ENCODE assay signal across 16 cellular contexts in the genomic region with DNA sequence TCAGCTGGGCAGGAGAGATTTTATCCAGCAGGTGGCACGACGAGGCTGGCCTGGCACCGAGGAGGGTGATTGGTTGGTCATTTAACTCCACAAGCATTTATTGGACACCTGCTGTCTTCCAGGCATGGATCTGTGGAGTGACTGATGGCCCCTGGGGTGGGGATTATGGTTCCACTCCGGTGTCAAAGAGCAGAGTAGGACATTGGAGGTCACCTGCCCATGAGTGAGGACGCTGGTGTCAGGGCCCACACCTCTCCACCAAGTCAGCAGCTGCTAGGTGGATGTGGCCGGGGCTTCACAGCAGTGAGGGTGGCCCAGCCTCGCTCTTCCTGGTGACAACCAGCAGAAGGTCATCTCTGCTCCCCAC.
DNase-seq lines count a peak whose midpoint lies in the region; ATAC-seq and TF ChIP-seq lines count a peak whose summit lies in the region.
"Had no signal": no experiment of that assay in that cellular context is flagged by ENCODE, and none has a peak within 500 bp of the region (broad histone marks: within the 10 kb centered on the region; RNA-seq: fewer than 3 reads in every experiment).

No MANE protein-coding gene starts in this region.

- no peak overlapping the region for H3K4me3 ChIP-seq in spleen
- H3K4me3 ChIP-seq: BLaER1 treated with 17β-estradiol and CSF1 and Interleukin-3, amounts not matched to agents 10 nM and 100 nM; K562; PC-9 had no signal

- TF ChIP-seq POLR2A in spleen (IDR thresholded peaks at IDR 0.05): no peak

- TF ChIP-seq CTCF in HFFc6 (IDR thresholded peaks at IDR 0.05) (0 out of 2 replicates have a peak, but pooled peaks have one; percentile 8), spleen (IDR thresholded peaks at IDR 0.05 in 8 of 11, conservative IDR thresholded peaks at IDR 0.05 in 3 of 11) (no peak)

- no peaks in the 10 kb centered on the region for H3K27me3 Mint-ChIP-seq in activated T-cell treated with anti-CD3 and anti-CD28 coated beads, Interleukin-2, amount 50 U/mL, for 24 hours
- H3K27me3 Mint-ChIP-seq in activated T-cell treated with anti-CD3 and anti-CD28 coated beads, Interleukin-2, amount 50 U/mL, for 4 hours (ENCODE audit: low read depth): no peaks in the 10 kb centered on the region
- H3K27me3 Mint-ChIP-seq in HFFc6 (ENCODE audit: insufficient read depth): peaks cover 10% of the 10 kb centered on the region

- H3K4me3 Mint-ChIP-seq in activated T-cell treated with anti-CD3 and anti-CD28 coated beads, Interleukin-2, amount 50 U/mL, for 24 hours: no peak overlapping the region
- H3K4me3 Mint-ChIP-seq in activated T-cell treated with anti-CD3 and anti-CD28 coated beads, Interleukin-2, amount 50 U/mL, for 4 hours: no peak overlapping the region
- no peak overlapping the region for H3K4me3 Mint-ChIP-seq in HFFc6
- H3K4me3 Mint-ChIP-seq: H9 had no signal

- peaks cover 0 to 13% (median 6%) of the 10 kb centered on the region in 8 donors for H3K9me3 ChIP-seq in spleen

- H3K36me3 ChIP-seq in spleen: no peaks in the 10 kb centered on the region
- H3K36me3 ChIP-seq: BLaER1 treated with 17β-estradiol and CSF1 and Interleukin-3, amounts not matched to agents 10 nM and 100 nM had no signal

- peak; percentile 14 for DNase-seq in activated T-cell treated with anti-CD3 and anti-CD28 coated beads, Interleukin-2, amount 50 U/mL, for 24 hours
- no peak for DNase-seq in activated T-cell treated with anti-CD3 and anti-CD28 coated beads, Interleukin-2, amount 50 U/mL, for 4 hours
- DNase-seq in HFFc6: no peak
- DNase-seq in mesenteric fat pad (ENCODE audit: low spot score): peak; percentile 43
- DNase-seq in spleen: peak; percentile 56
- no peak for DNase-seq in T-helper 9 cell
- no peak for DNase-seq in NCI-H2171 (lab: John Stamatoyannopoulos, UW)
- DNase-seq in amygdala (lab: John Stamatoyannopoulos, UW): no peak
- DNase-seq: DMS79 treated with DMSO at 0.1 percent for 48 hours, NCI-H1417 treated with DMSO at 0.1 percent for 48 hours, NCI-H2029, NCI-H774, PC-9 had no signal

- no peak overlapping the region for H3K27ac Mint-ChIP-seq in activated T-cell treated with anti-CD3 and anti-CD28 coated beads, Interleukin-2, amount 50 U/mL, for 24 hours
- H3K27ac Mint-ChIP-seq in HFFc6: no peak overlapping the region
- H3K27ac Mint-ChIP-seq: H9 had no signal

- H3K27me3 ChIP-seq in spleen (replicated peaks in 1 of 7): no peaks in the 10 kb centered on the region
- H3K27me3 ChIP-seq: BLaER1 treated with 17β-estradiol and CSF1 and Interleukin-3, amounts not matched to agents 10 nM and 100 nM had no signal

- 81 to 97% (median 85%) methylated on average over 6 to 7 of the region's 7 CpGs; no CpG with 5 or more reads in 1 of the 5 donors for WGBS in spleen, 5 donors

- H3K4me1 Mint-ChIP-seq in activated T-cell treated with anti-CD3 and anti-CD28 coated beads, Interleukin-2, amount 50 U/mL, for 24 hours (ENCODE audit: low read depth): no peaks in the 10 kb centered on the region
- H3K4me1 Mint-ChIP-seq in activated T-cell treated with anti-CD3 and anti-CD28 coated beads, Interleukin-2, amount 50 U/mL, for 4 hours (ENCODE audit: low read depth): no peaks in the 10 kb centered on the region
- no peaks in the 10 kb centered on the region for H3K4me1 Mint-ChIP-seq in HFFc6 (ENCODE audit: low read depth)
- H3K4me1 Mint-ChIP-seq: H9 had no signal

- peaks cover 4% of the 10 kb centered on the region for H3K9me3 Mint-ChIP-seq in activated T-cell treated with anti-CD3 and anti-CD28 coated beads, Interleukin-2, amount 50 U/mL, for 24 hours
- H3K9me3 Mint-ChIP-seq in activated T-cell treated with anti-CD3 and anti-CD28 coated beads, Interleukin-2, amount 50 U/mL, for 4 hours: peaks cover 12% of the 10 kb centered on the region
- no peaks in the 10 kb centered on the region; the same call in 1 of the 2 replicates for H3K9me3 Mint-ChIP-seq in HFFc6

- ATAC-seq in activated T-cell treated with anti-CD3 and anti-CD28 coated beads, Interleukin-2, amount 50 U/mL, for 4 hours: no peak
- ATAC-seq: K562 had no signal

- peak overlapping the region in 3 of 8 donors; percentile 17 to 73 (median 72) for H3K27ac ChIP-seq in spleen
- H3K27ac ChIP-seq: BLaER1 treated with 17β-estradiol and CSF1 and Interleukin-3, amounts not matched to agents 10 nM and 100 nM; PC-9 had no signal

- intact Hi-C loops in spleen (cut with DNase I; ENCODE audit: low total_unique reads): no loop called here

- no peaks in the 10 kb centered on the region for H3K36me3 Mint-ChIP-seq in activated T-cell treated with anti-CD3 and anti-CD28 coated beads, Interleukin-2, amount 50 U/mL, for 24 hours (ENCODE audit: low read depth)
- H3K36me3 Mint-ChIP-seq in activated T-cell treated with anti-CD3 and anti-CD28 coated beads, Interleukin-2, amount 50 U/mL, for 4 hours (ENCODE audit: insufficient read depth): no peaks in the 10 kb centered on the region
- H3K36me3 Mint-ChIP-seq in HFFc6 (ENCODE audit: low read depth): no peaks in the 10 kb centered on the region

- H3K4me1 ChIP-seq in spleen: peaks cover 0 to 7% (median under 1%) of the 10 kb centered on the region in 6 donors
- H3K4me1 ChIP-seq: BLaER1 treated with 17β-estradiol and CSF1 and Interleukin-3, amounts not matched to agents 10 nM and 100 nM had no signal

Comparison
In these comparisons a context has a peak if more than half of its experiments do, and no peak if none do; other contexts are left out.
1. DNase-seq: peak in activated T-cell treated with anti-CD3 and anti-CD28 coated beads, Interleukin-2, amount 50 U/mL, for 24 hours (single experiment), mesenteric fat pad (single experiment) and spleen (single experiment); none in activated T-cell treated with anti-CD3 and anti-CD28 coated beads, Interleukin-2, amount 50 U/mL, for 4 hours (single experiment), HFFc6 (single experiment), T-helper 9 cell (single experiment), NCI-H2171 (single experiment) and amygdala (0 of 56).